12 cellular contexts compared by ENCODE assay signal in genomic region chr5:119417891-119418781, GRCh38. TPM values are rescaled to one million over a fixed set of nuclear protein-coding genes. Genes with fewer than 3 reads are reported as not detected.
DNase-seq lines count a peak whose midpoint lies in the region; ATAC-seq and TF ChIP-seq lines count a peak whose summit lies in the region.
"Had no signal": no experiment of that assay in that cellular context is flagged by ENCODE, and none has a peak within 500 bp of the region (broad histone marks: within the 10 kb centered on the region; RNA-seq: fewer than 3 reads in every experiment).

No MANE protein-coding gene starts in this region.

- H3K4me3 Mint-ChIP-seq in type B pancreatic cell: no peak overlapping the region
- H3K4me3 Mint-ChIP-seq: activated naive CD8-positive, alpha-beta T cell had no signal

- no peaks in the 10 kb centered on the region for H3K4me1 Mint-ChIP-seq in type B pancreatic cell (ENCODE audit: unreplicated experiment)

- no peaks in the 10 kb centered on the region for H3K9me3 Mint-ChIP-seq in type B pancreatic cell

- H3K27me3 Mint-ChIP-seq in type B pancreatic cell: no peaks in the 10 kb centered on the region
- H3K27me3 Mint-ChIP-seq: activated naive CD8-positive, alpha-beta T cell had no signal

- H3K9me3 ChIP-seq in right atrium auricular region: no peaks in the 10 kb centered on the region
- no peaks in the 10 kb centered on the region for H3K9me3 ChIP-seq in psoas muscle
- H3K9me3 ChIP-seq: BE2C had no signal

- no peaks in the 10 kb centered on the region for H3K36me3 Mint-ChIP-seq in type B pancreatic cell
- H3K36me3 Mint-ChIP-seq: activated naive CD8-positive, alpha-beta T cell had no signal

- no peaks in the 10 kb centered on the region for H3K36me3 ChIP-seq in right atrium auricular region
- H3K36me3 ChIP-seq in psoas muscle (ENCODE audit: insufficient read depth in 1 of 2, low read depth in 1 of 2): no peaks in the 10 kb centered on the region
- H3K36me3 ChIP-seq: BE2C had no signal

- ATAC-seq in Right ventricle myocardium superior (ENCODE audit: poor library complexity) (peak; percentile 61), GM21786 (IDR thresholded peaks at IDR 0.05; ENCODE audit: unreplicated experiment) (no peak), psoas muscle (no peak)

- intact Hi-C loops in Right ventricle myocardium superior (cut with DNase I): loop anchor here (5.0 kb wide), 1 partner anchor 431 kb away; the partner anchor contains the start of gene DTWD2
- intact Hi-C loops in psoas muscle (cut with DNase I): no loop called here

- 62 to 74% (median 68%) methylated on average over 7 of the region's 7 CpGs for WGBS in psoas muscle, 3 donors

- peaks cover 0 to 10% of the 10 kb centered on the region in 2 donors for H3K4me1 ChIP-seq in right atrium auricular region
- no peaks in the 10 kb centered on the region for H3K4me1 ChIP-seq in psoas muscle
- H3K4me1 ChIP-seq: BE2C had no signal

- H3K4me3 ChIP-seq in right atrium auricular region: no peak overlapping the region
- no peak overlapping the region for H3K4me3 ChIP-seq in psoas muscle

- H3K27me3 ChIP-seq in right atrium auricular region (no peaks in the 10 kb centered on the region), psoas muscle (ENCODE audit: insufficient read depth in 3 of 3, low read length in 2 of 3) (no peaks in the 10 kb centered on the region)
- H3K27me3 ChIP-seq: BE2C had no signal

- TF ChIP-seq CTCF in right atrium auricular region (IDR thresholded peaks at IDR 0.05) (no peak), type B pancreatic cell (conservative IDR thresholded peaks at IDR 0.05) (no peak), psoas muscle (IDR thresholded peaks at IDR 0.05) (no peak)

- peak overlapping the region; percentile 79 for H3K27ac Mint-ChIP-seq in type B pancreatic cell
- H3K27ac Mint-ChIP-seq: activated naive CD8-positive, alpha-beta T cell had no signal

- no peak overlapping the region for H3K27ac ChIP-seq in right atrium auricular region
- H3K27ac ChIP-seq in psoas muscle: no peak overlapping the region

- DNase-seq in Right ventricle myocardium superior (no peak), right atrium auricular region (ENCODE audit: low spot score) (no peak), OCI-M1 (lab: John Stamatoyannopoulos, UW) (peak; percentile 60), fibroblast of gingiva (ENCODE audit: low read depth) (peak; percentile 89), type B pancreatic cell (ENCODE audit: extremely low spot score, unreplicated experiment) (no peak), GDM1 (lab: John Stamatoyannopoulos, UW) (no peak), psoas muscle (no peak)
- DNase-seq: BE2C; stimulated activated CD4-positive, alpha-beta T cell treated with anti-CD3 and anti-CD28 coated beads, Interleukin-2, amount 100 ng/mL, for 48 hours; T-helper 2 cell had no signal

RNA-seq across cellular contexts. Expression of gene HSD17B4, which starts 34.2 kb away (rescaled TPM):
- 315 TPM for total RNA-seq in Right ventricle myocardium superior
- 100 to 1,000 TPM; 122 to 170 TPM for total RNA-seq in right atrium auricular region
- 184 and 204 TPM in 2 replicates for total RNA-seq in type B pancreatic cell (ENCODE audit: low replicate concordance)
- total RNA-seq in psoas muscle: 100 to 1,000 TPM in 3 of 4 donors, 10 to 100 TPM in 1; 60.8 to 142 (median 131) TPM
- polyA plus RNA-seq in psoas muscle: 10 to 100 TPM; 60.5 to 66.8 (median 64.2) TPM

Comparison
In these comparisons a context has a peak if more than half of its experiments do, and no peak if none do; other contexts are left out.
1. DNase-seq: peak in OCI-M1 (single experiment) and fibroblast of gingiva (single experiment); none in Right ventricle myocardium superior (single experiment), right atrium auricular region (single experiment), type B pancreatic cell (single experiment), GDM1 (single experiment) and psoas muscle (0 of 2).